ENCODE assay signal across 8 cellular contexts in the genomic region with DNA sequence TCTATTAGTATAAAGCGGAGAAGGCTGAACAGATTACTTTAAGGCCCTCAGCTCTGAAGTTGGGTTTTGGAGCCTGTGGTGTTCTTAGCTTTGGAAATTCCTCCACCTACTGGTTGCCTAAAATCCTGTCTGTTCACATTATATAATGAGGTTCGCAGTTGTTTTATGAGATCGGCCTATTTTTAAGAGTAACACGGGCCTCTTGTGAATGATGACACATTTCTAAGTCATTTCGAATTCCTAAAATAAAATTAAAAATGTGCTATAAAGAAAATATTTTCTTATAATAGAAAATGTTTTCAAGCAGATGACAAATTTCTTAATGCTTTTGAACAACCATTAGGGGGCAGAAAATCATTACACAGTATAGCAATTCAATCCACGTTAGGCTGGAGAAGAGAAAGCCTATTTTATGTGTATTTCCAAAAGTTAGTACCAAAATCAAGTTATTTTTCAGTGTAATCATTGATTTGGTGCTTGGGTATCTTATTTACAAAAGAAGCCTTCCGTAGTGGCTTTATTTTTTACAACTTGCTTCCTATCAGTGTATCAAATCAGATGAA. TPM values are rescaled to one million over a fixed set of nuclear protein-coding genes. Genes with fewer than 3 reads are reported as not detected.
A peak's percentile ranks its signal among the peaks of the same experiment; 100 is the strongest.
DNase-seq lines count a peak whose midpoint lies in the region; ATAC-seq, FAIRE-seq and TF ChIP-seq lines count a peak whose summit lies in the region.

No MANE protein-coding gene starts in this region.

- no peak overlapping the region for H3K4me3 ChIP-seq in CD8-positive, alpha-beta T cell (ENCODE audit: low read depth, low read length)
- H3K4me3 ChIP-seq in KMS-11 (IDR thresholded peaks at IDR 0.05; ENCODE audit: insufficient read depth, low read depth, low read length) (no peak overlapping the region), OCI-LY3 (ENCODE audit: low read length) (no peak overlapping the region; the same call in 1 of the 2 replicates), HepG2 (replicated peaks in 1 of 3; ENCODE audit: insufficient read depth in 1 of 3, low read depth in 2 of 3, low read length in 3 of 3) (peak overlapping the region in 2 of 3 experiments; percentile 34 to 52; a peak in 4 of 6 replicates), subcutaneous abdominal adipose tissue (ENCODE audit: low read depth in 1 of 5, low read length in 5 of 5) (peak overlapping the region in 4 of 5 donors; percentile 7 to 29 (median 18))

- H3K36me3 ChIP-seq in CD8-positive, alpha-beta T cell (ENCODE audit: insufficient read depth, low read length) = no peaks in the 10 kb centered on the region
- H3K36me3 ChIP-seq in KMS-11 (ENCODE audit: insufficient read depth) = no peaks in the 10 kb centered on the region
- no peaks in the 10 kb centered on the region for H3K36me3 ChIP-seq in OCI-LY3 (replicated peaks; ENCODE audit: low read depth, low read length)
- no peaks in the 10 kb centered on the region for H3K36me3 ChIP-seq in HepG2 (replicated peaks in 1 of 2; ENCODE audit: control insufficient read depth in 1 of 2, insufficient read depth in 2 of 2, low read length in 2 of 2)
- no peaks in the 10 kb centered on the region for H3K36me3 ChIP-seq in subcutaneous abdominal adipose tissue (ENCODE audit: control insufficient read depth in 5 of 5, insufficient read depth in 5 of 5, low read length in 5 of 5)

- TF ChIP-seq CTCF in CD8-positive, alpha-beta T cell (IDR thresholded peaks at IDR 0.05) = peak; percentile 89
- TF ChIP-seq CTCF in KMS-11 (conservative IDR thresholded peaks at IDR 0.05; ENCODE audit: low read depth, low read length) (peak; percentile 84), OCI-LY3 (IDR thresholded peaks at IDR 0.05; ENCODE audit: low read depth, low read length) (peak; percentile 78), chondrocyte (IDR thresholded peaks at IDR 0.05) (peak; percentile 100), HepG2 (CRISPR knock-in tag; IDR thresholded peaks at IDR 0.05) (peak; percentile 84)

- peak; percentile 67 for ATAC-seq in CD8-positive, alpha-beta T cell
- peak; percentile 49 for ATAC-seq in GM19397 (IDR thresholded peaks at IDR 0.05; ENCODE audit: unreplicated experiment)
- peak; percentile 78 for ATAC-seq in HepG2
- no peak for ATAC-seq in HG03045 (IDR thresholded peaks at IDR 0.05; ENCODE audit: unreplicated experiment)

- CTCF ChIA-PET in CD8-positive, alpha-beta T cell (lab: Charles Lee) = interaction anchor here (0.6 to 3.5 kb wide), 27 partner anchors 8 to 698 kb away, joined by 3 to 43 read pairs (median 4); partner anchors contain the start of genes FAM8A1 and NUP153
- CTCF ChIA-PET in HepG2 (lab: Yijun Ruan, JAX; ENCODE audit: low intra/inter-chr PET ratio, low total read pairs) = interaction anchor here (1.0 to 3.6 kb wide), 7 partner anchors 16 to 431 kb away, joined by 4 to 55 read pairs (median 6); partner anchors contain the start of genes FAM8A1 and RBM24

- TF ChIP-seq EP300 in HepG2 (IDR thresholded peaks at IDR 0.05; ENCODE audit: low read depth in 2 of 2, low read length in 2 of 2) = 0 out of 4 replicates have a peak, but pooled peaks of 1 of the 2 experiments have one; percentile 19
- TF ChIP-seq EP300 in HepG2 (CRISPR knock-in tag; IDR thresholded peaks at IDR 0.05; ENCODE audit: borderline replicate concordance) = no peak

- H3K27me3 Mint-ChIP-seq in CD8-positive, alpha-beta T cell (ENCODE audit: low read depth) = peaks cover 6% of the 10 kb centered on the region
- H3K27me3 Mint-ChIP-seq in chondrocyte (ENCODE audit: low read depth) = no peaks in the 10 kb centered on the region

- no peak for TF ChIP-seq POLR2A in HepG2 (IDR thresholded peaks at IDR 0.05; ENCODE audit: insufficient read depth in 1 of 2, low read depth in 2 of 2, low read length in 2 of 2)

- H3K9me3 Mint-ChIP-seq in CD8-positive, alpha-beta T cell = no peaks in the 10 kb centered on the region
- H3K9me3 Mint-ChIP-seq in chondrocyte (ENCODE audit: low read depth) = peaks cover 4% of the 10 kb centered on the region

- peak; percentile 94 for FAIRE-seq in HepG2 (lab: Jason Lieb, UNC)

- H4K20me1 ChIP-seq in KMS-11 (ENCODE audit: insufficient read depth) (no peaks in the 10 kb centered on the region), OCI-LY3 (ENCODE audit: insufficient read depth, low read length) (no peaks in the 10 kb centered on the region), HepG2 (ENCODE audit: insufficient read depth, low read length) (no peaks in the 10 kb centered on the region)

- TF ChIP-seq RAD21 in HepG2 (CRISPR knock-in tag; IDR thresholded peaks at IDR 0.05) = peak; percentile 78

- peaks cover 10% of the 10 kb centered on the region for H3K4me1 Mint-ChIP-seq in CD8-positive, alpha-beta T cell (ENCODE audit: low read depth)
- peaks cover 14% of the 10 kb centered on the region for H3K4me1 Mint-ChIP-seq in chondrocyte (ENCODE audit: low read depth)

- no peak overlapping the region for H3K9ac ChIP-seq in KMS-11
- H3K9ac ChIP-seq in OCI-LY3 (ENCODE audit: low read length) = no peak overlapping the region
- H3K9ac ChIP-seq in HepG2 (ENCODE audit: insufficient read depth, low read depth, low read length) = no peak overlapping the region; the same call in 1 of the 2 replicates
- peak overlapping the region in 4 of 5 donors; percentile 38 to 67 (median 52) for H3K9ac ChIP-seq in subcutaneous abdominal adipose tissue (ENCODE audit: low read length in 5 of 5)

- no peaks in the 10 kb centered on the region for H3K9me3 ChIP-seq in CD8-positive, alpha-beta T cell (ENCODE audit: low read length)
- no peaks in the 10 kb centered on the region for H3K9me3 ChIP-seq in OCI-LY3 (ENCODE audit: insufficient read depth, low read length)
- no peaks in the 10 kb centered on the region for H3K9me3 ChIP-seq in HepG2 (ENCODE audit: low read length)
- H3K9me3 ChIP-seq in subcutaneous abdominal adipose tissue (ENCODE audit: control insufficient read depth in 5 of 5, low read length in 5 of 5) = no peaks in the 10 kb centered on the region

- H3K4me3 Mint-ChIP-seq in CD8-positive, alpha-beta T cell = peak overlapping the region; percentile 17
- no peak overlapping the region for H3K4me3 Mint-ChIP-seq in chondrocyte (ENCODE audit: unreplicated experiment)

- POLR2A ChIA-PET in CD8-positive, alpha-beta T cell (lab: Charles Lee) = no interaction called here
- POLR2A ChIA-PET in HepG2 (lab: Yijun Ruan, JAX) = interaction anchor here (1.1 kb wide), 1 partner anchor 16 kb away, joined by 3 read pairs; the partner anchor contains the start of gene FAM8A1

- H3K36me3 Mint-ChIP-seq in CD8-positive, alpha-beta T cell = no peaks in the 10 kb centered on the region
- H3K36me3 Mint-ChIP-seq in chondrocyte (ENCODE audit: low read depth) = no peaks in the 10 kb centered on the region

- in situ Hi-C loops in HepG2 (cut with HindIII; ENCODE audit: extremely low pct_ligation_motif_present, low pct_unique_long_range_greater_than_20kb) = loop anchor here (5.0 kb wide), 2 partner anchors 302 to 427 kb away; partner anchors contain the start of gene RBM24

- peaks cover 5% of the 10 kb centered on the region for H3K4me1 ChIP-seq in CD8-positive, alpha-beta T cell (ENCODE audit: insufficient read depth, low read length)
- H3K4me1 ChIP-seq in KMS-11 (ENCODE audit: low read depth, poor library complexity, severe bottlenecking) (peaks cover 4% of the 10 kb centered on the region), OCI-LY3 (ENCODE audit: low read length) (peaks cover 19% of the 10 kb centered on the region), HepG2 (ENCODE audit: insufficient read depth, low read length) (peaks cover 35% of the 10 kb centered on the region), subcutaneous abdominal adipose tissue (ENCODE audit: control insufficient read depth in 5 of 5, insufficient read depth in 5 of 5, low read length in 5 of 5) (peaks cover 0 to 10% (median 4%) of the 10 kb centered on the region in 5 donors)

- peak in 1 of 7 experiments; percentile 17 for DNase-seq in CD8-positive, alpha-beta T cell
- DNase-seq in chondrocyte (ENCODE audit: low spot score) = no peak
- peak; percentile 67 for DNase-seq in HepG2 (ENCODE audit: low spot score)

- H3K27me3 ChIP-seq in CD8-positive, alpha-beta T cell (ENCODE audit: insufficient read depth, low read length) = no peaks in the 10 kb centered on the region
- H3K27me3 ChIP-seq in KMS-11 (ENCODE audit: insufficient read depth, low read depth) (no peaks in the 10 kb centered on the region), OCI-LY3 (ENCODE audit: low read depth, low read length) (no peaks in the 10 kb centered on the region), HepG2 (ENCODE audit: control insufficient read depth in 1 of 2, insufficient read depth in 2 of 2, low read length in 2 of 2) (no peaks in the 10 kb centered on the region), subcutaneous abdominal adipose tissue (ENCODE audit: control insufficient read depth in 5 of 5, insufficient read depth in 4 of 5, low read length in 5 of 5) (no peaks in the 10 kb centered on the region)

- H3K79me2 ChIP-seq in KMS-11 (ENCODE audit: insufficient read depth, low read depth) (no peaks in the 10 kb centered on the region), OCI-LY3 (ENCODE audit: low read length) (no peaks in the 10 kb centered on the region), HepG2 (ENCODE audit: insufficient read depth, low read length) (no peaks in the 10 kb centered on the region)

- BruUV-seq in HepG2 (replicated peaks; lab: Mats Ljungman, UMichigan) = no TSS peak

- no peak overlapping the region for H3K27ac Mint-ChIP-seq in CD8-positive, alpha-beta T cell
- peak overlapping the region; percentile 25 for H3K27ac Mint-ChIP-seq in chondrocyte (ENCODE audit: unreplicated experiment)

- intact Hi-C loops in CD8-positive, alpha-beta T cell (cut with DNase I, micrococcal nuclease) = loop anchor here (1.0 to 10.0 kb wide), 10 partner anchors 16 to 1357 kb away; partner anchors contain the start of genes FAM8A1 (in 2 of the 2), NHLRC1 (in 1 of the 2) and NUP153 (in 1 of the 2)
- intact Hi-C loops in HepG2 (cut with micrococcal nuclease; ENCODE audit: unreplicated experiment) = loop anchor here (1.0 to 10.0 kb wide), 3 partner anchors 220 to 428 kb away; partner anchors contain the start of gene RBM24

- H2AFZ ChIP-seq in KMS-11 (ENCODE audit: low read depth) (no peak overlapping the region), OCI-LY3 (ENCODE audit: low read depth, low read length) (no peak overlapping the region), HepG2 (ENCODE audit: low read length) (peak overlapping the region; percentile 74)

- H3K4me2 ChIP-seq in KMS-11 (no peak overlapping the region; the same call in 1 of the 2 replicates), OCI-LY3 (ENCODE audit: low read length) (peak overlapping the region; percentile 44), HepG2 (ENCODE audit: low read depth, low read length) (peak overlapping the region; percentile 72)

- 3% methylated on average over 7 of the region's 7 CpGs for WGBS in HepG2 (ENCODE audit: low lambda C conversion rate)

- H3K27ac ChIP-seq in CD8-positive, alpha-beta T cell (ENCODE audit: low read depth, low read length) = no peak overlapping the region
- H3K27ac ChIP-seq in KMS-11 (no peak overlapping the region), OCI-LY3 (ENCODE audit: low read length) (no peak overlapping the region), HepG2 (ENCODE audit: extremely low read length, insufficient read depth, low read length) (no peak overlapping the region), subcutaneous abdominal adipose tissue (ENCODE audit: low read depth, low read length) (peak overlapping the region; percentile 87)

RNA-seq across cellular contexts. Expression of gene FAM8A1, which starts 15.8 kb away (rescaled TPM):
- total RNA-seq in CD8-positive, alpha-beta T cell = 10 to 100 TPM; 17.6 to 17.8 TPM
- total RNA-seq in chondrocyte (25.6 to 29.5 TPM (median 26.4 TPM) in 3 replicates), HepG2 (2016; rRNA removed; fragmentation: Illumina TruSeq; extraction: Trizol) (30.5 and 30.6 TPM in 2 replicates)
- 3.0 and 3.3 TPM in 2 replicates for total RNA-seq in HepG2 (2016; cell fraction: cytosol; rRNA removed; fragmentation: Illumina TruSeq; extraction: Trizol; ENCODE audit: low read depth)
- total RNA-seq in HepG2 (2016; cell fraction: insoluble cytoplasmic fraction; rRNA removed; fragmentation: Illumina TruSeq; extraction: Trizol) = 29.7 and 31.0 TPM in 2 replicates
- 17.3 and 20.5 TPM in 2 replicates for total RNA-seq in HepG2 (2016; cell fraction: membrane; rRNA removed; fragmentation: Illumina TruSeq; extraction: Trizol)
- total RNA-seq in HepG2 (2016; cell fraction: nucleus; rRNA removed; fragmentation: Illumina TruSeq; extraction: Trizol) = 40.8 and 45.3 TPM in 2 replicates
- 26.8 and 34.3 TPM in 2 replicates for polyA plus RNA-seq in HepG2 (2011; rRNA removed)
- polyA plus RNA-seq in HepG2 (2011; cell fraction: cytosol; rRNA removed) = 10.2 and 16.1 TPM in 2 replicates
- polyA plus RNA-seq in HepG2 (2011; cell fraction: nucleus; rRNA removed) = 20.7 and 23.0 TPM in 2 replicates
- 26.2 and 26.3 TPM in 2 replicates for polyA plus RNA-seq in HepG2 (2012)
- polyA plus RNA-seq in HepG2 (2016; cell fraction: cytosol; fragmentation: Illumina TruSeq; extraction: Trizol; ENCODE audit: low read depth) = 3.3 and 3.4 TPM in 2 replicates
- 34.2 and 34.3 TPM in 2 replicates for polyA plus RNA-seq in HepG2 (2016; cell fraction: insoluble cytoplasmic fraction; fragmentation: Illumina TruSeq; extraction: Trizol; ENCODE audit: low read depth)
- 11.2 and 13.0 TPM in 2 replicates for polyA plus RNA-seq in HepG2 (2016; cell fraction: membrane; fragmentation: Illumina TruSeq; extraction: Trizol; ENCODE audit: low read depth)
- polyA plus RNA-seq in HepG2 (2016; cell fraction: nucleus; fragmentation: Illumina TruSeq; extraction: Trizol; ENCODE audit: insufficient read depth, low read depth) = 62.0 and 64.0 TPM in 2 replicates
- 3.3 and 10.1 TPM in 2 replicates for polyA minus RNA-seq in HepG2 (2011; rRNA and poly(A)+ RNA removed; ENCODE audit: low replicate concordance)
- polyA minus RNA-seq in HepG2 (2011; cell fraction: cytosol; rRNA and poly(A)+ RNA removed) = 26.5 and 26.9 TPM in 2 replicates
- 27.8 and 28.6 TPM in 2 replicates for polyA minus RNA-seq in HepG2 (2011; cell fraction: nucleus; rRNA and poly(A)+ RNA removed)

Comparison
In these comparisons a context has a peak if more than half of its experiments do, and no peak if none do; other contexts are left out.
1. H3K4me3 ChIP-seq: peak in HepG2 (2 of 3) and subcutaneous abdominal adipose tissue (4 of 5); none in CD8-positive, alpha-beta T cell (single experiment), KMS-11 (single experiment) and OCI-LY3 (single experiment).
2. H3K9ac ChIP-seq: peak in subcutaneous abdominal adipose tissue (4 of 5); none in KMS-11 (single experiment), OCI-LY3 (single experiment) and HepG2 (single experiment).
3. Peak in every context shown above with its lines, with median percentiles within 50 percentile points of each other: CTCF ChIP-seq.